In the genomic region with DNA sequence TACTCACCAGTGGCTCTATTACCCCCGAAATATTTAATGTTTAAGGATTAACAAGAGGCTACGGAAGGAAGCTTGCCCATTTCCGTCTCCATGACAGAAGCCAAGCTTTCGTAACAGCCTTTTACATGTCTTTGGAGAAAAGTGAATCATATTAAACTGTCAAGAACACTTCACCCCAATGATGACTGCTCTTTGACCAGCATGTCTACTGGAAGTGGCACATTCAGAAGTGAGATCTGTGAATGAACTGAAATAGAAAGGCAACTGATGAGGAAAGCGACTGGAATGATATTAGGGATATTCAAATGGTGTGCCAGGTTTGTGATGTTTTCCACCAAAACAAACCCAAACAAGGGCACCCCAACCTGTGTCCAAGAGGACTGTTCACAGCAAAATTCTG, we compare ENCODE assay signal across 32 cellular contexts.
"Had no signal": no experiment of that assay in that cellular context is flagged by ENCODE, and none has a peak within 500 bp of the region (broad histone marks: within the 10 kb centered on the region; RNA-seq: fewer than 3 reads in every experiment).

No MANE protein-coding gene starts in this region.

- H3K4me3 ChIP-seq: colonic mucosa, esophagus muscularis mucosa, heart right ventricle, left lung, mucosa of descending colon, neural progenitor cell, prostate gland, right atrium auricular region, smooth muscle cell, stomach, testis, tibial artery had no signal

- H3K27me3 ChIP-seq: colonic mucosa, esophagus muscularis mucosa, heart right ventricle, left lung, neural progenitor cell, right atrium auricular region, stomach, testis, tibial artery had no signal

- H3K4me1 ChIP-seq: colonic mucosa, esophagus muscularis mucosa, heart right ventricle, left lung, neural progenitor cell, parathyroid adenoma, prostate gland, right atrium auricular region, stomach, testis, tibial artery had no signal

- H3K36me3 Mint-ChIP-seq: naive B cell; natural killer cell treated with Interleukin-12 subunit alpha and Interleukin-12 subunit beta and Interleukin-15 and Interleukin-18, amount 100 ng/mL, for 72 hours; neural progenitor cell; stimulated activated effector memory CD8-positive, alpha-beta T cell treated with anti-CD3 and anti-CD28 coated beads, Interleukin-12 subunit alpha, Interleukin-12 subunit beta, amount 100 ng/mL, for 72 hours had no signal

- DNase-seq: colonic mucosa; effector CD8-positive, alpha-beta T cell; endodermal cell; foreskin melanocyte; glutamatergic neuron; heart right ventricle; hippocampal formation; left cardiac atrium; left lung; mesenchymal stem cell; mucosa of descending colon; naive B cell; stimulated activated CD4-positive, alpha-beta T cell treated with anti-CD3 and anti-CD28 coated beads, Interleukin-12 subunit alpha, Interleukin-12 subunit beta, amount 100 ng/mL, for 4 hours; stimulated activated CD4-positive, alpha-beta T cell treated with anti-CD3 and anti-CD28 coated beads, Interleukin-1b, Interleukin-23, amount 100 ng/mL, for 48 hours; stimulated activated CD4-positive, alpha-beta T cell treated with anti-CD3 and anti-CD28 coated beads, Interleukin-4, amount 100 ng/mL, for 24 hours; stimulated activated naive CD4-positive, alpha-beta T cell treated with Interleukin-2 at 50 U/mL for 16 hours; stomach; substantia nigra; testis; tibial artery had no signal

- H3K9me3 ChIP-seq: colonic mucosa, esophagus muscularis mucosa, heart right ventricle, left lung, mucosa of descending colon, prostate gland, right atrium auricular region, stomach, testis, tibial artery had no signal

- ATAC-seq: heart right ventricle; left cardiac atrium; left lung; mucosa of descending colon; natural killer cell treated with Interleukin-12 subunit alpha and Interleukin-12 subunit beta and Interleukin-15 and Interleukin-18, amount 100 ng/mL, for 72 hours; sciatic nerve; stimulated activated effector memory CD8-positive, alpha-beta T cell treated with anti-CD3 and anti-CD28 coated beads, Interleukin-12 subunit alpha, Interleukin-12 subunit beta, amount 100 ng/mL, for 72 hours had no signal

- H3K4me3 Mint-ChIP-seq: dendritic cell treated with granulocyte-macrophage colony-stimulating factor and Interleukin-4, amounts not matched to agents 40 ng/mL and 50 ng/mL, for 4 days; endodermal cell; mesothelial cell of epicardium; naive B cell; natural killer cell treated with Interleukin-12 subunit alpha and Interleukin-12 subunit beta and Interleukin-15 and Interleukin-18, amount 100 ng/mL, for 72 hours; neural progenitor cell; stimulated activated effector memory CD8-positive, alpha-beta T cell treated with anti-CD3 and anti-CD28 coated beads, Interleukin-12 subunit alpha, Interleukin-12 subunit beta, amount 100 ng/mL, for 72 hours; type B pancreatic cell had no signal

- H3K27ac Mint-ChIP-seq: dendritic cell treated with granulocyte-macrophage colony-stimulating factor and Interleukin-4, amounts not matched to agents 40 ng/mL and 50 ng/mL, for 4 days; endodermal cell; mesothelial cell of epicardium; natural killer cell treated with Interleukin-12 subunit alpha and Interleukin-12 subunit beta and Interleukin-15 and Interleukin-18, amount 100 ng/mL, for 72 hours; neural progenitor cell; stimulated activated effector memory CD8-positive, alpha-beta T cell treated with anti-CD3 and anti-CD28 coated beads, Interleukin-12 subunit alpha, Interleukin-12 subunit beta, amount 100 ng/mL, for 72 hours; type B pancreatic cell had no signal

- H3K27ac ChIP-seq: colonic mucosa, esophagus muscularis mucosa, left lung, neural progenitor cell, parathyroid adenoma, prostate gland, stomach, testis, tibial artery had no signal

- H3K4me1 Mint-ChIP-seq: stimulated activated effector memory CD8-positive, alpha-beta T cell treated with anti-CD3 and anti-CD28 coated beads, Interleukin-12 subunit alpha, Interleukin-12 subunit beta, amount 100 ng/mL, for 72 hours had no signal

- H3K27me3 Mint-ChIP-seq: naive B cell; natural killer cell treated with Interleukin-12 subunit alpha and Interleukin-12 subunit beta and Interleukin-15 and Interleukin-18, amount 100 ng/mL, for 72 hours; type B pancreatic cell had no signal

- H3K9ac ChIP-seq: neural progenitor cell, parathyroid adenoma had no signal

- H3K36me3 ChIP-seq: colonic mucosa, neural progenitor cell, prostate gland, right atrium auricular region had no signal

- H3K9me3 Mint-ChIP-seq: dendritic cell treated with granulocyte-macrophage colony-stimulating factor and Interleukin-4, amounts not matched to agents 40 ng/mL and 50 ng/mL, for 4 days; endodermal cell; mesothelial cell of epicardium; naive B cell; natural killer cell treated with Interleukin-12 subunit alpha and Interleukin-12 subunit beta and Interleukin-15 and Interleukin-18, amount 100 ng/mL, for 72 hours; neural progenitor cell; stimulated activated effector memory CD8-positive, alpha-beta T cell treated with anti-CD3 and anti-CD28 coated beads, Interleukin-12 subunit alpha, Interleukin-12 subunit beta, amount 100 ng/mL, for 72 hours; type B pancreatic cell had no signal
